ENCODE assay signal across 8 cellular contexts in genomic region chr1:161539731-161540561, GRCh38. TPM values are rescaled to one million over a fixed set of nuclear protein-coding genes. Genes with fewer than 3 reads are reported as not detected.
DNase-seq lines count a peak whose midpoint lies in the region; ATAC-seq and TF ChIP-seq lines count a peak whose summit lies in the region.
"Not testable (repeated sequence)": the region's sequence is repeated elsewhere in the genome, so short reads cannot be mapped to it uniquely, and the experiment has no call there.

No MANE protein-coding gene starts in this region.

- H3K27me3 Mint-ChIP-seq in Calu3 (ENCODE audit: unreplicated experiment) = peaks cover 26% of the 10 kb centered on the region

- BruUV-seq in Calu3 (replicated peaks; lab: Mats Ljungman, UMichigan) = TSS peak; percentile 100

- H3K27ac ChIP-seq in esophagus (ENCODE audit: low read depth in 2 of 2, low read length in 1 of 2) = peak overlapping the region; percentile 90 to 94

- H3K9ac ChIP-seq in mucosa of stomach (ENCODE audit: low read length) = peak overlapping the region; percentile 42

- 4 to 5% methylated on average over 40 of the region's 40 CpGs for WGBS in esophagus, 2 donors

- H3K4me3 ChIP-seq in esophagus (ENCODE audit: low read depth in 1 of 2, low read length in 2 of 2) (peak overlapping the region; percentile 39 to 49), mucosa of stomach (ENCODE audit: low read length) (peak overlapping the region; percentile 5)

- peak; percentile 51 for ATAC-seq in GM21423 (IDR thresholded peaks at IDR 0.05; ENCODE audit: unreplicated experiment)

- H3K27me3 ChIP-seq in esophagus (ENCODE audit: control insufficient read depth in 1 of 2, insufficient read depth in 2 of 2, low read length in 2 of 2); mucosa of stomach (ENCODE audit: control insufficient read depth, insufficient read depth, low read length): not testable (repeated sequence)

- peak overlapping the region; percentile 97 for H3K27ac Mint-ChIP-seq in Calu3 (ENCODE audit: unreplicated experiment)

- H3K4me3 Mint-ChIP-seq in Calu3 (ENCODE audit: low read depth, unreplicated experiment) = peak overlapping the region; percentile 92

- CTCF ChIA-PET in Calu3 (lab: Charles Lee) = interaction anchor here (1.5 kb wide), 1 partner anchor 199 kb away, joined by 3 read pairs; no protein-coding TSS in a partner anchor

- H3K36me3 Mint-ChIP-seq in Calu3 (ENCODE audit: insufficient read depth, unreplicated experiment) = peaks cover 17% of the 10 kb centered on the region

- not testable (repeated sequence) for TF ChIP-seq CTCF in Calu3 (IDR thresholded peaks at IDR 0.05; ENCODE audit: unreplicated experiment)

- DNase-seq in Calu3 (peak; percentile 88), HT1080 (ENCODE audit: low read depth) (peak; percentile 97), OCI-M2 (lab: John Stamatoyannopoulos, UW; ENCODE audit: unreplicated experiment) (peak; percentile 87)
- DNase-seq in activated T-cell treated with anti-CD3 and anti-CD28 coated beads, Interleukin-2, amount 50 U/mL, for 1 hour = peak; percentile 90
- peak; percentile 81 to 90 for DNase-seq in stimulated activated CD8-positive, alpha-beta memory T cell treated with anti-CD3 and anti-CD28 coated beads, Interleukin-4, amount 100 ng/mL, for 1 hour (ENCODE audit: low read depth in 2 of 2, low spot score in 1 of 2)

- H3K4me1 Mint-ChIP-seq in Calu3 (ENCODE audit: low read depth, unreplicated experiment) = not testable (repeated sequence)

- H3K4me1 ChIP-seq in esophagus (ENCODE audit: control insufficient read depth in 2 of 2, insufficient read depth in 2 of 2, low read length in 1 of 2); mucosa of stomach (ENCODE audit: control insufficient read depth, insufficient read depth, low read length): not testable (repeated sequence)

- intact Hi-C loops in Calu3 (cut with micrococcal nuclease; ENCODE audit: unreplicated experiment) = loop anchor here (10.0 kb wide), 1 partner anchor 85 kb away; no protein-coding TSS in a partner anchor

- H3K9me3 Mint-ChIP-seq in Calu3 (ENCODE audit: low read depth, unreplicated experiment) = not testable (repeated sequence)

- not testable (repeated sequence) for H3K9me3 ChIP-seq in esophagus (ENCODE audit: control insufficient read depth in 2 of 2, insufficient read depth in 1 of 2, low read depth in 1 of 2, low read length in 1 of 2); mucosa of stomach (ENCODE audit: control insufficient read depth, low read length)

- H3K36me3 ChIP-seq in esophagus (ENCODE audit: control insufficient read depth in 2 of 2, insufficient read depth in 2 of 2, low read length in 1 of 2); mucosa of stomach (ENCODE audit: control insufficient read depth, insufficient read depth, low read length): not testable (repeated sequence)

RNA-seq across cellular contexts. Expression of gene FCGR3A, which starts 9.7 kb away (rescaled TPM):
- not detected in 2 replicates for total RNA-seq in Calu3 (2022)
- total RNA-seq in HT1080 (2014; rRNA removed; shearing (Covaris generic)) = not detected in 2 replicates
- polyA plus RNA-seq in HT1080 (2015; cell fraction: cytosol; rRNA removed) = 0.03 TPM in 1 of 2 replicates, not detected in the other
- not detected in 2 replicates for polyA plus RNA-seq in HT1080 (2015; cell fraction: nucleus; rRNA removed)
- polyA plus RNA-seq in esophagus = 1 to 10 TPM in 1 of 2 donors, under 1 TPM in 1; 0.57 to 1.0 TPM

RNA-seq across cellular contexts. Expression of gene HSPA6, which starts 15.6 kb away (rescaled TPM):
- total RNA-seq in Calu3 (2022) = 1.3 and 1.9 TPM in 2 replicates
- 1.5 and 1.9 TPM in 2 replicates for total RNA-seq in HT1080 (2014; rRNA removed; shearing (Covaris generic))
- 0.34 and 1.2 TPM in 2 replicates for polyA plus RNA-seq in HT1080 (2015; cell fraction: cytosol; rRNA removed)
- polyA plus RNA-seq in HT1080 (2015; cell fraction: nucleus; rRNA removed) = 0.57 and 0.67 TPM in 2 replicates
- polyA plus RNA-seq in esophagus = 1 to 10 TPM in 1 of 2 donors, under 1 TPM in 1; 0.79 to 1.2 TPM

RNA-seq across cellular contexts. Expression of gene FCGR2A, which starts 34.7 kb away (rescaled TPM):
- total RNA-seq in Calu3 (2022) = not detected in 2 replicates
- total RNA-seq in HT1080 (2014; rRNA removed; shearing (Covaris generic)) = 0.16 TPM in 1 of 2 replicates, not detected in the other
- polyA plus RNA-seq in HT1080 (2015; cell fraction: cytosol; rRNA removed) = 0.87 and 1.8 TPM in 2 replicates
- 0.26 and 1.0 TPM in 2 replicates for polyA plus RNA-seq in HT1080 (2015; cell fraction: nucleus; rRNA removed)
- polyA plus RNA-seq in esophagus = 1 to 10 TPM; 2.2 to 2.3 TPM

Comparison
In these comparisons a context has a peak if more than half of its experiments do, and no peak if none do; other contexts are left out.
1. Peak in every context shown above with its lines: DNase-seq, ATAC-seq, H3K4me3 ChIP-seq and H3K27ac ChIP-seq.